In genomic region chr11:12777208-12777874, GRCh38 we compare ENCODE assay signal across 12 cellular contexts.
DNase-seq lines count a peak whose midpoint lies in the region; ATAC-seq, FAIRE-seq and TF ChIP-seq lines count a peak whose summit lies in the region.
"Had no signal": no experiment of that assay in that cellular context is flagged by ENCODE, and none has a peak within 500 bp of the region (broad histone marks: within the 10 kb centered on the region; RNA-seq: fewer than 3 reads in every experiment).

No MANE protein-coding gene starts in this region.

- dilution Hi-C loops in keratinocyte (cut with MboI; ENCODE audit: extremely low pct_ligation_motif_present, low sequenced_read_pairs), result no loop called here

- no peak overlapping the region for H3K4me2 ChIP-seq in SK-N-SH
- H3K4me2 ChIP-seq in keratinocyte (ENCODE audit: control insufficient read depth, extremely low read depth, insufficient read depth, low read depth, low read length), result no peak overlapping the region

- 91% methylated on average over 5 of the region's 5 CpGs for WGBS in SK-N-SH (ENCODE audit: low lambda C conversion rate)
- WGBS in urinary bladder, result 55% methylated on average over 5 of the region's 5 CpGs

- no peaks in the 10 kb centered on the region for H3K27me3 ChIP-seq in SK-N-SH (ENCODE audit: insufficient read depth)
- H3K27me3 ChIP-seq in keratinocyte (ENCODE audit: control insufficient read depth, extremely low read depth, insufficient read depth, low read length), result no peaks in the 10 kb centered on the region
- no peaks in the 10 kb centered on the region for H3K27me3 ChIP-seq in HAP-1 (ENCODE audit: low read depth)
- H3K27me3 ChIP-seq: tibial nerve had no signal

- no peaks in the 10 kb centered on the region for H3K9me3 ChIP-seq in SK-N-SH
- H3K9me3 ChIP-seq in keratinocyte (ENCODE audit: control insufficient read depth, low read depth, low read length), result no peaks in the 10 kb centered on the region
- H3K9me3 ChIP-seq in HAP-1, result no peaks in the 10 kb centered on the region
- no peaks in the 10 kb centered on the region for H3K9me3 ChIP-seq in kidney (ENCODE audit: control insufficient read depth in 1 of 2, low read length in 2 of 2)
- H3K9me3 ChIP-seq: tibial nerve had no signal

- H3K79me2 ChIP-seq in SK-N-SH (ENCODE audit: insufficient read depth) (peaks cover 98% of the 10 kb centered on the region), keratinocyte (ENCODE audit: control insufficient read depth, insufficient read depth, low read length) (peaks cover 74% of the 10 kb centered on the region)

- peaks cover 50% of the 10 kb centered on the region for H4K20me1 ChIP-seq in SK-N-SH (ENCODE audit: insufficient read depth)
- no peaks in the 10 kb centered on the region for H4K20me1 ChIP-seq in keratinocyte (ENCODE audit: control insufficient read depth, extremely low read depth, insufficient read depth, low read length)

- peak overlapping the region; percentile 37 to 45; a peak in 3 of 4 replicates for H3K27ac ChIP-seq in SK-N-SH (ENCODE audit: low read depth in 2 of 2, low read length in 1 of 2)
- no peak overlapping the region for H3K27ac ChIP-seq in keratinocyte (ENCODE audit: control insufficient read depth, insufficient read depth, low read length)
- peak overlapping the region; percentile 23 for H3K27ac ChIP-seq in urinary bladder (ENCODE audit: low read depth)
- no peak overlapping the region for H3K27ac ChIP-seq in kidney (ENCODE audit: low read depth in 2 of 2, low read length in 2 of 2)

- peaks cover 5% of the 10 kb centered on the region for H3F3A ChIP-seq in SK-N-SH (replicated peaks; ENCODE audit: insufficient read depth)

- H2AFZ ChIP-seq in SK-N-SH (ENCODE audit: low read depth), result no peak overlapping the region
- no peak overlapping the region for H2AFZ ChIP-seq in keratinocyte (ENCODE audit: control insufficient read depth, low read length)

- FAIRE-seq in keratinocyte (lab: Jason Lieb, UNC) (peak; percentile 32), kidney (lab: Jason Lieb, UNC) (no peak)

- TF ChIP-seq RAD21 in SK-N-SH (IDR thresholded peaks at IDR 0.05; ENCODE audit: low read length), result no peak

- TF ChIP-seq EP300 in SK-N-SH (IDR thresholded peaks at IDR 0.05; ENCODE audit: borderline replicate concordance in 1 of 2, low read depth in 1 of 2, low read length in 1 of 2), result no peak

- in situ Hi-C loops in HAP-1 (cut with MboI; ENCODE audit: low sequenced_read_pairs), result no loop called here

- DNase-seq in NCI-H2196 treated with DMSO at 0.1 percent for 48 hours (lab: John Stamatoyannopoulos, UW; ENCODE audit: unreplicated experiment), result peak; percentile 23
- no peak for DNase-seq in NCI-H2196 (lab: John Stamatoyannopoulos, UW; ENCODE audit: unreplicated experiment)
- DNase-seq in SK-N-SH, result peak; percentile 27
- no peak for DNase-seq in keratinocyte (ENCODE audit: low read depth, low spot score)
- no peak for DNase-seq in HAP-1 (ENCODE audit: low spot score in 2 of 2)
- no peak for DNase-seq in left cardiac atrium
- no peak for DNase-seq in kidney
- DNase-seq: activated CD8-positive, alpha-beta memory T cell treated with anti-CD3 and anti-CD28 coated beads, Interleukin-2, amount 50 U/mL, for 48 hours; effector memory CD4-positive, alpha-beta T cell; naive thymus-derived CD4-positive, alpha-beta T cell had no signal

- no peak overlapping the region for H3K4me3 ChIP-seq in SK-N-SH (ENCODE audit: low read depth in 2 of 2, low read length in 1 of 2)
- no peak overlapping the region for H3K4me3 ChIP-seq in keratinocyte (ENCODE audit: control insufficient read depth in 2 of 3, extremely low read depth in 1 of 3, insufficient read depth in 2 of 3, low read depth in 1 of 3, low read length in 3 of 3)
- H3K4me3 ChIP-seq in urinary bladder (ENCODE audit: low read depth, low read length), result no peak overlapping the region
- H3K4me3 ChIP-seq in HAP-1, result no peak overlapping the region
- H3K4me3 ChIP-seq in kidney (ENCODE audit: low read length in 2 of 2), result no peak overlapping the region
- H3K4me3 ChIP-seq: tibial nerve had no signal

- CTCF ChIA-PET in SK-N-SH (lab: Yijun Ruan, JAX), result interaction anchor here (0.6 to 1.6 kb wide), 2 partner anchors 10 to 75 kb away, joined by 3 to 4 read pairs; no protein-coding TSS in a partner anchor

- intact Hi-C loops in left cardiac atrium (cut with DNase I) (no loop called here), kidney (cut with DNase I) (no loop called here)

- no peaks in the 10 kb centered on the region for H3K9me2 ChIP-seq in SK-N-SH

- peaks cover 0 to 30% of the 10 kb centered on the region in 2 experiments for H3K36me3 ChIP-seq in SK-N-SH (replicated peaks in 1 of 2; ENCODE audit: control insufficient read depth in 1 of 2, insufficient read depth in 2 of 2, low read length in 1 of 2)
- H3K36me3 ChIP-seq in keratinocyte (ENCODE audit: control insufficient read depth in 2 of 2, extremely low read depth in 1 of 2, insufficient read depth in 2 of 2, low read length in 2 of 2), result peaks cover 0 to 4% of the 10 kb centered on the region in 2 experiments
- H3K36me3 ChIP-seq in urinary bladder (ENCODE audit: insufficient read depth), result no peaks in the 10 kb centered on the region
- peaks cover 4% of the 10 kb centered on the region; the same call in 1 of the 2 replicates for H3K36me3 ChIP-seq in HAP-1 (replicated peaks)
- H3K36me3 ChIP-seq in kidney (ENCODE audit: control insufficient read depth in 1 of 2, insufficient read depth in 2 of 2, low read length in 2 of 2), result no peaks in the 10 kb centered on the region
- H3K36me3 ChIP-seq: tibial nerve had no signal

- H3K4me1 ChIP-seq in SK-N-SH (ENCODE audit: control insufficient read depth in 1 of 2, insufficient read depth in 2 of 2, low read depth in 1 of 2, low read length in 1 of 2) (peaks cover 9 to 13% of the 10 kb centered on the region in 2 experiments; a peak in 3 of 4 replicates), keratinocyte (ENCODE audit: control insufficient read depth, extremely low read depth, insufficient read depth, low read length) (peaks cover 2% of the 10 kb centered on the region), urinary bladder (ENCODE audit: insufficient read depth) (no peaks in the 10 kb centered on the region), HAP-1 (peaks cover 16% of the 10 kb centered on the region), kidney (ENCODE audit: control insufficient read depth in 1 of 2, insufficient read depth in 1 of 2, low read depth in 1 of 2, low read length in 2 of 2) (peaks cover 0 to 4% of the 10 kb centered on the region in 2 donors)

- TF ChIP-seq CTCF in SK-N-SH (IDR thresholded peaks at IDR 0.05) (no peak), keratinocyte (optimal IDR thresholded peaks at IDR 0.05 in 1 of 3, IDR thresholded peaks at IDR 0.05 in 1 of 3, conservative IDR thresholded peaks at IDR 0.05 in 1 of 3; ENCODE audit: extremely low read depth in 1 of 3, insufficient read depth in 2 of 3, low read length in 3 of 3) (no peak), kidney (IDR thresholded peaks at IDR 0.05; ENCODE audit: borderline replicate concordance, extremely low read depth, insufficient read depth) (no peak)

- POLR2A ChIA-PET in SK-N-SH (lab: Yijun Ruan, JAX), result no interaction called here

- H3K9ac ChIP-seq in SK-N-SH (no peak overlapping the region), keratinocyte (ENCODE audit: control insufficient read depth, extremely low read depth, insufficient read depth, low read length) (no peak overlapping the region), kidney (ENCODE audit: low read length in 2 of 2) (no peak overlapping the region)

- no peaks in the 10 kb centered on the region for H3K9me1 ChIP-seq in keratinocyte (ENCODE audit: control insufficient read depth, extremely low read depth, insufficient read depth, low read length)

- ATAC-seq in left cardiac atrium, result no peak
- ATAC-seq: naive thymus-derived CD4-positive, alpha-beta T cell had no signal

TF ChIP-seq in SK-N-SH, 30 proteins besides CTCF, POLR2A, EP300 and RAD21 (continues in another document):
- no peak for TF ChIP-seq FOXJ3 (CRISPR knock-in tag; IDR thresholded peaks at IDR 0.05)
- no peak for TF ChIP-seq MAX (IDR thresholded peaks at IDR 0.05; ENCODE audit: low read depth)
- no peak for TF ChIP-seq NFIC (IDR thresholded peaks at IDR 0.05; ENCODE audit: borderline replicate concordance)
- TF ChIP-seq TAF1 (IDR thresholded peaks at IDR 0.05; ENCODE audit: borderline replicate concordance, low read depth, low read length), result no peak
- no peak for TF ChIP-seq ZBTB33 (IDR thresholded peaks at IDR 0.05; ENCODE audit: borderline replicate concordance, low read depth)
- TF ChIP-seq MEF2A (IDR thresholded peaks at IDR 0.05; ENCODE audit: borderline replicate concordance, low read depth), result no peak
- TF ChIP-seq FOXM1 (IDR thresholded peaks at IDR 0.05; ENCODE audit: low read depth), result no peak
- TF ChIP-seq TEAD4 (IDR thresholded peaks at IDR 0.05; ENCODE audit: borderline replicate concordance, insufficient read depth), result no peak
- no peak for TF ChIP-seq CHD2 (IDR thresholded peaks at IDR 0.05; ENCODE audit: low read length, partially characterized antibody)
- no peak for TF ChIP-seq POLR2AphosphoS5 (IDR thresholded peaks at IDR 0.05; ENCODE audit: low read depth, low read length)
- no peak for TF ChIP-seq USF1 (IDR thresholded peaks at IDR 0.05; ENCODE audit: borderline replicate concordance, low read depth)
- no peak for TF ChIP-seq NRF1 (IDR thresholded peaks at IDR 0.05; ENCODE audit: low read depth, low read length)

Comparison
In these comparisons a context has a peak if more than half of its experiments do, and no peak if none do; other contexts are left out.
1. DNase-seq: peak in NCI-H2196 treated with DMSO at 0.1 percent for 48 hours (single experiment) and SK-N-SH (single experiment); none in NCI-H2196 (single experiment), keratinocyte (single experiment), HAP-1 (0 of 2), left cardiac atrium (single experiment) and kidney (single experiment).
2. H3K27ac ChIP-seq: peak in SK-N-SH (2 of 2) and urinary bladder (single experiment); none in keratinocyte (single experiment) and kidney (0 of 2).